In the genomic region with DNA sequence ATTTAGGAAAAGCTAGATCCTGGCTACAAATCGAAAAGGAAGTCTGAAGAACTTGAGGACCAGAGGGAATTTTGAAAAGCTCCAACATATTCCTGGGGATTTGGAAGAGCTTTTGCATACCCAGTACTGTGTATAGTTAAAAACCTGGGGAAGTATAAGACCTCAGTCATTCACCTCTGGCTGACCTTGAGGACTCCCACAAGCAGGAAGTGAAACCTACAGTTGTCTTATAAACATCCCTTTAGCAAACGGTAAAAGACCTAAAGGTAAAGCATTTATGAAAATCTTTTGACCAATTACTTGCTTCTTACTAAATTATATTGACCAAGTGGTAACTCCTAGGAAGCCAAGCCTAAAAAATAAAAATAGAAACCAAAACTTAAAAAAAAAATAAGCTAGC, we compare ENCODE assay signal across 15 cellular contexts.
A peak's percentile ranks its signal among the peaks of the same experiment; 100 is the strongest.
DNase-seq lines count a peak whose midpoint lies in the region; ATAC-seq and TF ChIP-seq lines count a peak whose summit lies in the region.
"Had no signal": no experiment of that assay in that cellular context is flagged by ENCODE, and none has a peak within 500 bp of the region (broad histone marks: within the 10 kb centered on the region; RNA-seq: fewer than 3 reads in every experiment).

No MANE protein-coding gene starts in this region.

- H3K36me3 Mint-ChIP-seq in Caco-2 (ENCODE audit: insufficient read depth, unreplicated experiment) = no peaks in the 10 kb centered on the region
- H3K36me3 Mint-ChIP-seq in activated CD4-positive, alpha-beta T cell treated with anti-CD3 and anti-CD28 coated beads, Interleukin-2, amount 10 ng/mL, durations not matched to agents 24 days and 14 days (ENCODE audit: low read depth) = no peaks in the 10 kb centered on the region

- in situ Hi-C loops in transverse colon (cut with MboI; ENCODE audit: low pct_ligation_motif_present in 1 of 4, low pct_unique_long_range_greater_than_20kb in 1 of 4, low sequenced_read_pairs in 3 of 4) = no loop called here

- POLR2A ChIA-PET in Caco-2 (lab: Charles Lee) = no interaction called here

- intact Hi-C loops in Caco-2 (cut with micrococcal nuclease; ENCODE audit: unreplicated experiment) = no loop called here
- intact Hi-C loops in transverse colon (cut with DNase I; ENCODE audit: low total_unique reads) = no loop called here
- intact Hi-C loops in activated CD4-positive, alpha-beta T cell treated with anti-CD3 and anti-CD28 coated beads, Interleukin-2, amount 10 ng/mL, durations not matched to agents 24 days and 14 days (cut with micrococcal nuclease) = no loop called here

- CTCF ChIA-PET in Caco-2 (lab: Charles Lee) = no interaction called here

- H3K4me1 ChIP-seq in Caco-2 (no peaks in the 10 kb centered on the region), transverse colon (no peaks in the 10 kb centered on the region)
- H3K4me1 ChIP-seq: HAP-1, Peyer's patch had no signal

- H3K27me3 Mint-ChIP-seq in Caco-2 (ENCODE audit: insufficient read depth, unreplicated experiment) = peaks cover 14% of the 10 kb centered on the region
- no peaks in the 10 kb centered on the region for H3K27me3 Mint-ChIP-seq in activated CD4-positive, alpha-beta T cell treated with anti-CD3 and anti-CD28 coated beads, Interleukin-2, amount 10 ng/mL, durations not matched to agents 24 days and 14 days

- no peak for TF ChIP-seq CTCF in Caco-2 (IDR thresholded peaks at IDR 0.05; ENCODE audit: insufficient read depth in 1 of 2, low read depth in 1 of 2, low read length in 1 of 2, severe bottlenecking in 1 of 2, unreplicated experiment in 1 of 2)
- TF ChIP-seq CTCF in transverse colon (IDR thresholded peaks at IDR 0.05) = no peak

- H3K4me1 Mint-ChIP-seq in Caco-2 (ENCODE audit: low read depth, unreplicated experiment) = no peaks in the 10 kb centered on the region
- peaks cover 4% of the 10 kb centered on the region for H3K4me1 Mint-ChIP-seq in activated CD4-positive, alpha-beta T cell treated with anti-CD3 and anti-CD28 coated beads, Interleukin-2, amount 10 ng/mL, durations not matched to agents 24 days and 14 days

- H3K36me3 ChIP-seq in Caco-2 (ENCODE audit: control insufficient read depth, insufficient read depth, low read length) (no peaks in the 10 kb centered on the region), transverse colon (no peaks in the 10 kb centered on the region)
- H3K36me3 ChIP-seq: HAP-1, Peyer's patch had no signal

- H3K9me3 ChIP-seq in Caco-2 (no peaks in the 10 kb centered on the region), transverse colon (peaks cover 0 to 4% of the 10 kb centered on the region in 2 donors)
- H3K9me3 ChIP-seq: HAP-1, Peyer's patch had no signal

- H3K27ac Mint-ChIP-seq in Caco-2 (ENCODE audit: unreplicated experiment) = no peak overlapping the region
- no peak overlapping the region for H3K27ac Mint-ChIP-seq in activated CD4-positive, alpha-beta T cell treated with anti-CD3 and anti-CD28 coated beads, Interleukin-2, amount 10 ng/mL, durations not matched to agents 24 days and 14 days

- H3K27me3 ChIP-seq in Caco-2 (replicated peaks; ENCODE audit: control insufficient read depth, insufficient read depth, low read length) (no peaks in the 10 kb centered on the region), transverse colon (no peaks in the 10 kb centered on the region)
- H3K27me3 ChIP-seq: Peyer's patch had no signal

- H3K4me3 ChIP-seq in Caco-2 (ENCODE audit: low read depth, low read length) (no peak overlapping the region), transverse colon (no peak overlapping the region)
- H3K4me3 ChIP-seq: HAP-1, Peyer's patch had no signal

- no peaks in the 10 kb centered on the region for H3K9me3 Mint-ChIP-seq in Caco-2 (ENCODE audit: unreplicated experiment)
- peaks cover 11% of the 10 kb centered on the region for H3K9me3 Mint-ChIP-seq in activated CD4-positive, alpha-beta T cell treated with anti-CD3 and anti-CD28 coated beads, Interleukin-2, amount 10 ng/mL, durations not matched to agents 24 days and 14 days

- no peak overlapping the region for H3K4me3 Mint-ChIP-seq in Caco-2 (ENCODE audit: unreplicated experiment)
- H3K4me3 Mint-ChIP-seq in activated CD4-positive, alpha-beta T cell treated with anti-CD3 and anti-CD28 coated beads, Interleukin-2, amount 10 ng/mL, durations not matched to agents 24 days and 14 days = no peak overlapping the region

- no peak for TF ChIP-seq POLR2A in transverse colon (IDR thresholded peaks at IDR 0.05)

- peak; percentile 84 for DNase-seq in NOMO-1 treated with DMSO at 0.1 percent for 48 hours (lab: John Stamatoyannopoulos, UW; ENCODE audit: unreplicated experiment)
- DNase-seq in Caco-2 = no peak
- no peak for DNase-seq in transverse colon
- no peak for DNase-seq in activated gamma-delta T cell treated with Interleukin-2 at 50 U/mL for 16 hours
- no peak for DNase-seq in activated CD4-positive, alpha-beta T cell treated with anti-CD3 and anti-CD28 coated beads, Interleukin-2, amount 10 ng/mL, durations not matched to agents 24 days and 14 days
- DNase-seq: AML-193; GF-D8; hypothalamus; NCI-H2029 treated with DMSO at 0.1 percent for 48 hours; Peyer's patch; stimulated activated CD4-positive, alpha-beta T cell treated with anti-CD3 and anti-CD28 coated beads, Interleukin-4, amount 100 ng/mL, for 4 hours had no signal

- no peak for TF ChIP-seq EP300 in transverse colon (IDR thresholded peaks at IDR 0.05; ENCODE audit: low read depth)

- no peak overlapping the region for H3K27ac ChIP-seq in transverse colon
- H3K27ac ChIP-seq: Peyer's patch had no signal

- 41 to 58% methylated on average over 2 of the region's 2 CpGs for WGBS in transverse colon (ENCODE audit: low coverage in 1 of 2), 2 donors

- ATAC-seq in GM18517 (IDR thresholded peaks at IDR 0.05; ENCODE audit: unreplicated experiment) = peak; percentile 93
- peak; percentile 84 for ATAC-seq in GM21381 (IDR thresholded peaks at IDR 0.05; ENCODE audit: unreplicated experiment)
- peak; percentile 88 for ATAC-seq in HG03066 (IDR thresholded peaks at IDR 0.05; ENCODE audit: low read depth, unreplicated experiment)

- BruUV-seq in Caco-2 (replicated peaks; lab: Mats Ljungman, UMichigan) = no TSS peak
